1 cellular context compared by ENCODE assay signal in the genomic region with DNA sequence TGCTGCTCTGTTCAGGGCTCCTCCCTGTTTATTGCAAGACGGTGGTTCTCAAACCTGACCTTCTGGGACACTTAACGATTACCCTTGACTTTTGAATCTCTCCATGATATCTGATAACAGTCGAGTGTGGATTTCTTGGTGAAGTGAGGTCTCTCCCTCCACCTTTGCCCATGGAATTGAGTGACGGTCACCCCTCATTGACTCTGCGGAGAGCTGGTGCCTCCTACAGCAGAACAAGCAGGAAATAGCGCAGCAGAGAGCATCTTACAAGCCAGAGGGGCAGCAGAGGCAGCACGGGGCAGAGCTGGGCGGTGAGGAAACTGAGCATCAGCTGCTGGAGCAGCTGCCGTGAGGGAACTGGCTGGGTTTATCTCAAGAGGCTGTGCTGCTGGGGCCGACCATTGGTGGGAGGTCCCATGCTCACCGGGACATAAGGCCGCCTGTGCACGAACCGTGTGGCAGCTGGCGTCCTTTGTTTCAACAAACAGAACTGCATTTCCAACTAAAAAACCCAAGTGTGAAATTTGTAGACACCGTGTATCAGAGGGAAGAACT.
TF ChIP-seq lines count a peak whose summit lies in the region.

No MANE protein-coding gene starts in this region.

TF ChIP-seq in GM23338, 12 proteins besides CTCF, POLR2A, EP300 and RAD21 (continued from another document):
- TF ChIP-seq EZH2phosphoT487 (IDR thresholded peaks at IDR 0.05; ENCODE audit: unreplicated experiment) (no peak), NANOG (IDR thresholded peaks at IDR 0.05; ENCODE audit: borderline replicate concordance) (no peak), CREB1 (CRISPR knock-in tag; IDR thresholded peaks at IDR 0.05; ENCODE audit: low read depth) (no peak), ZNF114 (CRISPR knock-in tag; IDR thresholded peaks at IDR 0.05) (no peak)
- TF ChIP-seq, protein P1, sequence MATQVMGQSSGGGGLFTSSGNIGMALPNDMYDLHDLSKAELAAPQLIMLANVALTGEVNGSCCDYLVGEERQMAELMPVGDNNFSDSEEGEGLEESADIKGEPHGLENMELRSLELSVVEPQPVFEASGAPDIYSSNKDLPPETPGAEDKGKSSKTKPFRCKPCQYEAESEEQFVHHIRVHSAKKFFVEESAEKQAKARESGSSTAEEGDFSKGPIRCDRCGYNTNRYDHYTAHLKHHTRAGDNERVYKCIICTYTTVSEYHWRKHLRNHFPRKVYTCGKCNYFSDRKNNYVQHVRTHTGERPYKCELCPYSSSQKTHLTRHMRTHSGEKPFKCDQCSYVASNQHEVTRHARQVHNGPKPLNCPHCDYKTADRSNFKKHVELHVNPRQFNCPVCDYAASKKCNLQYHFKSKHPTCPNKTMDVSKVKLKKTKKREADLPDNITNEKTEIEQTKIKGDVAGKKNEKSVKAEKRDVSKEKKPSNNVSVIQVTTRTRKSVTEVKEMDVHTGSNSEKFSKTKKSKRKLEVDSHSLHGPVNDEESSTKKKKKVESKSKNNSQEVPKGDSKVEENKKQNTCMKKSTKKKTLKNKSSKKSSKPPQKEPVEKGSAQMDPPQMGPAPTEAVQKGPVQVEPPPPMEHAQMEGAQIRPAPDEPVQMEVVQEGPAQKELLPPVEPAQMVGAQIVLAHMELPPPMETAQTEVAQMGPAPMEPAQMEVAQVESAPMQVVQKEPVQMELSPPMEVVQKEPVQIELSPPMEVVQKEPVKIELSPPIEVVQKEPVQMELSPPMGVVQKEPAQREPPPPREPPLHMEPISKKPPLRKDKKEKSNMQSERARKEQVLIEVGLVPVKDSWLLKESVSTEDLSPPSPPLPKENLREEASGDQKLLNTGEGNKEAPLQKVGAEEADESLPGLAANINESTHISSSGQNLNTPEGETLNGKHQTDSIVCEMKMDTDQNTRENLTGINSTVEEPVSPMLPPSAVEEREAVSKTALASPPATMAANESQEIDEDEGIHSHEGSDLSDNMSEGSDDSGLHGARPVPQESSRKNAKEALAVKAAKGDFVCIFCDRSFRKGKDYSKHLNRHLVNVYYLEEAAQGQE (IDR thresholded peaks at IDR 0.05; ENCODE audit: unreplicated experiment), result no peak
